2 cellular contexts compared by ENCODE assay signal in the genomic region with DNA sequence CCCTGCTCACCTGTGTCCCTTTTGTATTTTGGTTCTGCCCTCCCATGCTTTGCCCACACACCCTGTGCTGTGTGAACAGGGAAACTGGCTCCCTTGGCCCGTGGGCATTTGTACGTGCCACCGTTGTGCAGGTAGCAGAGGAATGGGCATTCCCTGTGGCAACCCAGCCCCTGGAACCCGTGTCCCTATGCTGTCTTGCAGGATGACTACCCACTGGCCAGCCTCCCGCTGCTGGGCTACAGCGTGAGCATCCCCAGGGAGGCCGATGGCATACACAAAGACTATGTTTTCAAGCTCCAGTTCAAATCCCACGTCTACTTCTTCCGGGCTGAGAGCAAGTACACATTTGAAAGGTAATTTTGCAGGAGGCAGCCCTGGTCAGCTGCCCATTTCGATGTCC.
A peak's percentile ranks its signal among the peaks of the same experiment; 100 is the strongest.
TF ChIP-seq lines count a peak whose summit lies in the region.

No MANE protein-coding gene starts in this region.

TF ChIP-seq in HepG2, 621 proteins besides CTCF, POLR2A, EP300 and RAD21:
- TF ChIP-seq RBM22 (optimal IDR thresholded peaks at IDR 0.05; ENCODE audit: low read length): peak; percentile 27
- peak; percentile 61 for TF ChIP-seq AGO2 (optimal IDR thresholded peaks at IDR 0.05; ENCODE audit: low read depth, low read length)
- peak; percentile 65; the same call in 1 of the 2 replicates for TF ChIP-seq AKAP8 (CRISPR knock-in tag; IDR thresholded peaks at IDR 0.05)
- TF ChIP-seq ZNF335 (CRISPR knock-in tag; IDR thresholded peaks at IDR 0.05): no peak

TF ChIP-seq in GM12878, 131 proteins besides CTCF, POLR2A, EP300 and RAD21:
- TF ChIP-seq SMAD1 (IDR thresholded peaks at IDR 0.05; ENCODE audit: low read depth, partially characterized antibody) (no peak), SIX5 (IDR thresholded peaks at IDR 0.05; ENCODE audit: low read depth, low read length, severe bottlenecking) (no peak), FOS (IDR thresholded peaks at IDR 0.05; ENCODE audit: borderline replicate concordance, extremely low read depth, insufficient read length) (no peak), CEBPB (IDR thresholded peaks at IDR 0.05; ENCODE audit: borderline replicate concordance in 1 of 2, low read depth in 2 of 2, low read length in 2 of 2) (no peak), ZNF274 (IDR thresholded peaks at IDR 0.05; ENCODE audit: insufficient read depth, insufficient read length) (no peak), CHD2 (IDR thresholded peaks at IDR 0.05; ENCODE audit: borderline replicate concordance, low read depth, low read length) (no peak), POU2F2 (IDR thresholded peaks at IDR 0.05; ENCODE audit: borderline replicate concordance, low read depth, low read length) (no peak), ASH2L (IDR thresholded peaks at IDR 0.05; ENCODE audit: borderline replicate concordance, low read depth) (no peak), EGR1 (IDR thresholded peaks at IDR 0.05; ENCODE audit: borderline replicate concordance in 1 of 2, low read depth in 2 of 2, low read length in 2 of 2) (no peak), FOXK2 (IDR thresholded peaks at IDR 0.05) (no peak), ZZZ3 (IDR thresholded peaks at IDR 0.05; ENCODE audit: control insufficient read depth, insufficient read length, low read depth) (no peak)
- TF ChIP-seq, protein P1, sequence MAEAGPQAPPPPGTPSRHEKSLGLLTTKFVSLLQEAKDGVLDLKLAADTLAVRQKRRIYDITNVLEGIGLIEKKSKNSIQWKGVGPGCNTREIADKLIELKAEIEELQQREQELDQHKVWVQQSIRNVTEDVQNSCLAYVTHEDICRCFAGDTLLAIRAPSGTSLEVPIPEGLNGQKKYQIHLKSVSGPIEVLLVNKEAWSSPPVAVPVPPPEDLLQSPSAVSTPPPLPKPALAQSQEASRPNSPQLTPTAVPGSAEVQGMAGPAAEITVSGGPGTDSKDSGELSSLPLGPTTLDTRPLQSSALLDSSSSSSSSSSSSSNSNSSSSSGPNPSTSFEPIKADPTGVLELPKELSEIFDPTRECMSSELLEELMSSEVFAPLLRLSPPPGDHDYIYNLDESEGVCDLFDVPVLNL (IDR thresholded peaks at IDR 0.05; ENCODE audit: low read depth, low read length): no peak
- TF ChIP-seq, protein P2, sequence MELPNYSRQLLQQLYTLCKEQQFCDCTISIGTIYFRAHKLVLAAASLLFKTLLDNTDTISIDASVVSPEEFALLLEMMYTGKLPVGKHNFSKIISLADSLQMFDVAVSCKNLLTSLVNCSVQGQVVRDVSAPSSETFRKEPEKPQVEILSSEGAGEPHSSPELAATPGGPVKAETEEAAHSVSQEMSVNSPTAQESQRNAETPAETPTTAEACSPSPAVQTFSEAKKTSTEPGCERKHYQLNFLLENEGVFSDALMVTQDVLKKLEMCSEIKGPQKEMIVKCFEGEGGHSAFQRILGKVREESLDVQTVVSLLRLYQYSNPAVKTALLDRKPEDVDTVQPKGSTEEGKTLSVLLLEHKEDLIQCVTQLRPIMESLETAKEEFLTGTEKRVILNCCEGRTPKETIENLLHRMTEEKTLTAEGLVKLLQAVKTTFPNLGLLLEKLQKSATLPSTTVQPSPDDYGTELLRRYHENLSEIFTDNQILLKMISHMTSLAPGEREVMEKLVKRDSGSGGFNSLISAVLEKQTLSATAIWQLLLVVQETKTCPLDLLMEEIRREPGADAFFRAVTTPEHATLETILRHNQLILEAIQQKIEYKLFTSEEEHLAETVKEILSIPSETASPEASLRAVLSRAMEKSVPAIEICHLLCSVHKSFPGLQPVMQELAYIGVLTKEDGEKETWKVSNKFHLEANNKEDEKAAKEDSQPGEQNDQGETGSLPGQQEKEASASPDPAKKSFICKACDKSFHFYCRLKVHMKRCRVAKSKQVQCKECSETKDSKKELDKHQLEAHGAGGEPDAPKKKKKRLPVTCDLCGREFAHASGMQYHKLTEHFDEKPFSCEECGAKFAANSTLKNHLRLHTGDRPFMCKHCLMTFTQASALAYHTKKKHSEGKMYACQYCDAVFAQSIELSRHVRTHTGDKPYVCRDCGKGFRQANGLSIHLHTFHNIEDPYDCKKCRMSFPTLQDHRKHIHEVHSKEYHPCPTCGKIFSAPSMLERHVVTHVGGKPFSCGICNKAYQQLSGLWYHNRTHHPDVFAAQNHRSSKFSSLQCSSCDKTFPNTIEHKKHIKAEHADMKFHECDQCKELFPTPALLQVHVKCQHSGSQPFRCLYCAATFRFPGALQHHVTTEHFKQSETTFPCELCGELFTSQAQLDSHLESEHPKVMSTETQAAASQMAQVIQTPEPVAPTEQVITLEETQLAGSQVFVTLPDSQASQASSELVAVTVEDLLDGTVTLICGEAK (IDR thresholded peaks at IDR 0.05; ENCODE audit: borderline replicate concordance): no peak
- TF ChIP-seq, protein P3, sequence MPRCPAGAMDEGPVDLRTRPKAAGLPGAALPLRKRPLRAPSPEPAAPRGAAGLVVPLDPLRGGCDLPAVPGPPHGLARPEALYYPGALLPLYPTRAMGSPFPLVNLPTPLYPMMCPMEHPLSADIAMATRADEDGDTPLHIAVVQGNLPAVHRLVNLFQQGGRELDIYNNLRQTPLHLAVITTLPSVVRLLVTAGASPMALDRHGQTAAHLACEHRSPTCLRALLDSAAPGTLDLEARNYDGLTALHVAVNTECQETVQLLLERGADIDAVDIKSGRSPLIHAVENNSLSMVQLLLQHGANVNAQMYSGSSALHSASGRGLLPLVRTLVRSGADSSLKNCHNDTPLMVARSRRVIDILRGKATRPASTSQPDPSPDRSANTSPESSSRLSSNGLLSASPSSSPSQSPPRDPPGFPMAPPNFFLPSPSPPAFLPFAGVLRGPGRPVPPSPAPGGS (IDR thresholded peaks at IDR 0.05; ENCODE audit: borderline replicate concordance, insufficient read depth, low read depth, low read length, poor library complexity, severe bottlenecking): no peak
